21 cellular contexts compared by ENCODE assay signal in the genomic region with DNA sequence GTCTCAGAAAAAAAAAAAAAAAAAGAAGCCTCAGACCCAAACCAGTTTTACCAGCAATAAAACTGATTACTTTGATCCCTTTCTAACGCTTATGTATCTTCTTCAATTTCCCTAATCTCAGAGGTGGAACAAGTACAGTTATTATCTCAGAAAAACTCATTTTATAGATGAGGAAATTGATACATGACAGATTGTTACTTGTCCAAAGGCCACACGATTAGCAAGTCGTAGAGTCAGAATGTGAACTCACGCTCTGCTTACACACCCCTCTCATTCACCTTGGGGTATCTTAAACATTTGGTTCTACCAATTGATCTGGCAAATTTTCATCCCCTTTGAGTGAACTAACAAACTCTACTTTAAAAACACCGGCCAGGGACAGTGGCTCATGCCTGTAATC.
DNase-seq lines count a peak whose midpoint lies in the region; ATAC-seq and TF ChIP-seq lines count a peak whose summit lies in the region.
"Had no signal": no experiment of that assay in that cellular context is flagged by ENCODE, and none has a peak within 500 bp of the region (broad histone marks: within the 10 kb centered on the region; RNA-seq: fewer than 3 reads in every experiment).

No MANE protein-coding gene starts in this region.

- peak overlapping the region; percentile 76 for H2AK5ac ChIP-seq in mesenchymal stem cell (ENCODE audit: low read length, severe bottlenecking)

- CTCF ChIA-PET in PC-9 (lab: Charles Lee), result no interaction called here

- no peak overlapping the region for H3K14ac ChIP-seq in mesenchymal stem cell (ENCODE audit: low read length in 2 of 2)

- no peaks in the 10 kb centered on the region for H3K36me3 ChIP-seq in PC-9 (ENCODE audit: low read depth)
- no peaks in the 10 kb centered on the region for H3K36me3 ChIP-seq in colonic mucosa
- H3K36me3 ChIP-seq in mesenchymal stem cell (ENCODE audit: control insufficient read depth in 1 of 2, insufficient read depth in 2 of 2, low read depth in 1 of 2, low read length in 2 of 2), result peaks cover 0 to 12% of the 10 kb centered on the region in 2 experiments
- H3K36me3 ChIP-seq in upper lobe of left lung, result no peaks in the 10 kb centered on the region
- H3K36me3 ChIP-seq: thyroid gland had no signal

- H3K4ac ChIP-seq in mesenchymal stem cell (ENCODE audit: low read depth in 1 of 2, low read length in 2 of 2), result no peak overlapping the region

- no peak overlapping the region for H3K4me3 Mint-ChIP-seq in activated T-helper 1 cell treated with anti-CD3 and anti-CD28 coated beads, Interleukin-12 subunit alpha, Interleukin-12 subunit beta, Interleukin-2, Interleukin-4 antibody, amounts not matched to agents 30 ng/mL and 10 ng/mL and 1 ng/mL, durations not matched to agents 14 hours and 24 hours and 36 hours
- H3K4me3 Mint-ChIP-seq: activated CD4-positive, alpha-beta T cell treated with anti-CD3 and anti-CD28 coated beads, Interleukin-2, amount 10 ng/mL, durations not matched to agents 7 days and 5 days; CD4-positive, alpha-beta memory T cell; mesothelial cell of epicardium; natural killer cell treated with Interleukin-12 subunit alpha and Interleukin-12 subunit beta and Interleukin-15 and Interleukin-18, amount 100 ng/mL, for 72 hours had no signal

- H3K18ac ChIP-seq in mesenchymal stem cell (ENCODE audit: low read depth in 1 of 2, low read length in 2 of 2), result no peak overlapping the region

- H2BK120ac ChIP-seq in mesenchymal stem cell (ENCODE audit: low read depth, low read length), result no peak overlapping the region

- no peaks in the 10 kb centered on the region for H3K27me3 Mint-ChIP-seq in activated T-helper 1 cell treated with anti-CD3 and anti-CD28 coated beads, Interleukin-12 subunit alpha, Interleukin-12 subunit beta, Interleukin-2, Interleukin-4 antibody, amounts not matched to agents 30 ng/mL and 10 ng/mL and 1 ng/mL, durations not matched to agents 14 hours and 24 hours and 36 hours (ENCODE audit: insufficient read depth)
- H3K27me3 Mint-ChIP-seq: activated CD4-positive, alpha-beta T cell treated with anti-CD3 and anti-CD28 coated beads, Interleukin-2, amount 10 ng/mL, durations not matched to agents 7 days and 5 days; CD4-positive, alpha-beta memory T cell; natural killer cell treated with Interleukin-12 subunit alpha and Interleukin-12 subunit beta and Interleukin-15 and Interleukin-18, amount 100 ng/mL, for 72 hours had no signal

- no peak overlapping the region for H2BK15ac ChIP-seq in mesenchymal stem cell (ENCODE audit: low read depth, poor library complexity, severe bottlenecking)

- peaks cover 23% of the 10 kb centered on the region for H3K36me3 Mint-ChIP-seq in activated T-helper 1 cell treated with anti-CD3 and anti-CD28 coated beads, Interleukin-12 subunit alpha, Interleukin-12 subunit beta, Interleukin-2, Interleukin-4 antibody, amounts not matched to agents 30 ng/mL and 10 ng/mL and 1 ng/mL, durations not matched to agents 14 hours and 24 hours and 36 hours (ENCODE audit: low read depth)

- no peak overlapping the region for H4K91ac ChIP-seq in mesenchymal stem cell (ENCODE audit: low read length)

- no peak overlapping the region for H2BK5ac ChIP-seq in mesenchymal stem cell (ENCODE audit: low read depth, low read length, poor library complexity, severe bottlenecking)

- intact Hi-C loops in PC-9 (cut with micrococcal nuclease; ENCODE audit: unreplicated experiment) (no loop called here), colonic mucosa (cut with DNase I) (no loop called here)
- intact Hi-C loops in activated T-helper 1 cell treated with anti-CD3 and anti-CD28 coated beads, Interleukin-12 subunit alpha, Interleukin-12 subunit beta, Interleukin-2, Interleukin-4 antibody, amounts not matched to agents 30 ng/mL and 10 ng/mL and 1 ng/mL, durations not matched to agents 14 hours and 24 hours and 36 hours (cut with micrococcal nuclease), result loop anchor here (5.0 kb wide), 1 partner anchor 38 kb away; no protein-coding TSS in a partner anchor

- H3K9me2 ChIP-seq in PC-9 (ENCODE audit: insufficient read depth), result no peaks in the 10 kb centered on the region

- no TSS peak for BruUV-seq in PC-9 (replicated peaks; lab: Mats Ljungman, UMichigan)

- TF ChIP-seq POLR2A in upper lobe of left lung (IDR thresholded peaks at IDR 0.05), result no peak

- WGBS in mesenchymal stem cell, result 94% methylated on average over 4 of the region's 5 CpGs
- WGBS in upper lobe of left lung, 2 donors, result 92 to 94% methylated on average over 5 of the region's 5 CpGs

- H3K9ac ChIP-seq in colonic mucosa (ENCODE audit: low read depth in 2 of 2, low read length in 2 of 2) (no peak overlapping the region), mesenchymal stem cell (ENCODE audit: low read length) (no peak overlapping the region)
- H3K9ac ChIP-seq: GM23248 had no signal

- H3K9me3 ChIP-seq in PC-9 (ENCODE audit: insufficient read depth, low read depth) (no peaks in the 10 kb centered on the region), colonic mucosa (no peaks in the 10 kb centered on the region), mesenchymal stem cell (ENCODE audit: control insufficient read depth, low read length) (no peaks in the 10 kb centered on the region), upper lobe of left lung (no peaks in the 10 kb centered on the region)
- H3K9me3 ChIP-seq: MG63, thyroid gland had no signal

- H3F3A ChIP-seq in PC-9 (ENCODE audit: insufficient read depth, low read depth), result peaks cover 49% of the 10 kb centered on the region

- DNase-seq in PC-9 (no peak), colonic mucosa (no peak), mesenchymal stem cell (no peak), upper lobe of left lung (no peak), SIG-M5 (lab: John Stamatoyannopoulos, UW) (no peak)
- no peak for DNase-seq in activated T-helper 1 cell treated with anti-CD3 and anti-CD28 coated beads, Interleukin-12 subunit alpha, Interleukin-12 subunit beta, Interleukin-2, Interleukin-4 antibody, amounts not matched to agents 30 ng/mL and 10 ng/mL and 1 ng/mL, durations not matched to agents 14 hours and 24 hours and 36 hours (ENCODE audit: low spot score)
- DNase-seq: activated CD4-positive, alpha-beta T cell treated with anti-CD3 and anti-CD28 coated beads, Interleukin-2, amount 10 ng/mL, durations not matched to agents 7 days and 5 days; activated naive CD4-positive, alpha-beta T cell treated with anti-CD3 and anti-CD28 coated beads, Interleukin-2, amount 50 U/mL, for 16 hours; CD4-positive, alpha-beta memory T cell; dermis blood vessel endothelial cell; GM23248; KBM-7; MG63; NCI-H1436; right cardiac atrium; stimulated activated naive CD8-positive, alpha-beta T cell treated with anti-CD3 and anti-CD28 coated beads, Interleukin-15, Interleukin-2, amounts not matched to agents 100 U/mL and 50 U/mL, for 24 hours; T-helper 2 cell; thyroid gland had no signal

- H3K23ac ChIP-seq in mesenchymal stem cell (ENCODE audit: low read length in 2 of 2), result no peak overlapping the region

- POLR2A ChIA-PET in PC-9 (lab: Charles Lee; ENCODE audit: unreplicated experiment), result interaction anchor here (0.7 kb wide), 1 partner anchor 108 kb away, joined by 3 read pairs; no protein-coding TSS in a partner anchor

- no peaks in the 10 kb centered on the region for H4K20me1 ChIP-seq in PC-9 (ENCODE audit: insufficient read depth)

- no peak for TF ChIP-seq EP300 in upper lobe of left lung (IDR thresholded peaks at IDR 0.05)

- no peak overlapping the region for H2BK12ac ChIP-seq in mesenchymal stem cell (ENCODE audit: low read length in 2 of 2)

- no peaks in the 10 kb centered on the region for H3K27me3 ChIP-seq in PC-9 (ENCODE audit: insufficient read depth, low read depth)
- H3K27me3 ChIP-seq in colonic mucosa, result no peaks in the 10 kb centered on the region
- no peaks in the 10 kb centered on the region for H3K27me3 ChIP-seq in mesenchymal stem cell (ENCODE audit: control insufficient read depth in 1 of 2, insufficient read depth in 1 of 2, low read length in 2 of 2)
- H3K27me3 ChIP-seq in upper lobe of left lung, result no peaks in the 10 kb centered on the region
- H3K27me3 ChIP-seq: MG63, thyroid gland had no signal

- no peaks in the 10 kb centered on the region for H3K79me2 ChIP-seq in PC-9 (ENCODE audit: low read depth)

- H3K4me1 Mint-ChIP-seq in activated T-helper 1 cell treated with anti-CD3 and anti-CD28 coated beads, Interleukin-12 subunit alpha, Interleukin-12 subunit beta, Interleukin-2, Interleukin-4 antibody, amounts not matched to agents 30 ng/mL and 10 ng/mL and 1 ng/mL, durations not matched to agents 14 hours and 24 hours and 36 hours (ENCODE audit: low read depth), result peaks cover 27% of the 10 kb centered on the region

- peaks cover 20% of the 10 kb centered on the region for H3K79me1 ChIP-seq in mesenchymal stem cell (replicated peaks; ENCODE audit: low read length, poor library complexity, severe bottlenecking)

- H3K4me2 ChIP-seq in PC-9 (peak overlapping the region; percentile 69), mesenchymal stem cell (ENCODE audit: low read length, poor library complexity, severe bottlenecking) (no peak overlapping the region)

- TF ChIP-seq CTCF in PC-9 (conservative IDR thresholded peaks at IDR 0.05), result no peak
- no peak for TF ChIP-seq CTCF in colonic mucosa (IDR thresholded peaks at IDR 0.05)
- no peak for TF ChIP-seq CTCF in upper lobe of left lung (IDR thresholded peaks at IDR 0.05)

- no peak overlapping the region for H3K27ac Mint-ChIP-seq in activated T-helper 1 cell treated with anti-CD3 and anti-CD28 coated beads, Interleukin-12 subunit alpha, Interleukin-12 subunit beta, Interleukin-2, Interleukin-4 antibody, amounts not matched to agents 30 ng/mL and 10 ng/mL and 1 ng/mL, durations not matched to agents 14 hours and 24 hours and 36 hours
- H3K27ac Mint-ChIP-seq: activated CD4-positive, alpha-beta T cell treated with anti-CD3 and anti-CD28 coated beads, Interleukin-2, amount 10 ng/mL, durations not matched to agents 7 days and 5 days had no signal

- no peak overlapping the region for H2AFZ ChIP-seq in PC-9
- no peak overlapping the region for H2AFZ ChIP-seq in mesenchymal stem cell (ENCODE audit: low read depth, low read length)
- H2AFZ ChIP-seq: GM23248 had no signal

- H4K8ac ChIP-seq in mesenchymal stem cell (ENCODE audit: low read length), result no peak overlapping the region

- ATAC-seq in upper lobe of left lung (ENCODE audit: low FRiP score in 2 of 2) (no peak), GM21528 (IDR thresholded peaks at IDR 0.05; ENCODE audit: low FRiP score, unreplicated experiment) (no peak)
- ATAC-seq: natural killer cell treated with Interleukin-12 subunit alpha and Interleukin-12 subunit beta and Interleukin-15 and Interleukin-18, amount 100 ng/mL, for 72 hours; right cardiac atrium; stimulated activated naive CD8-positive, alpha-beta T cell treated with anti-CD3 and anti-CD28 coated beads, Interleukin-15, Interleukin-2, amounts not matched to agents 100 U/mL and 50 U/mL, for 24 hours had no signal

- H3K4me3 ChIP-seq in PC-9 (no peak overlapping the region), colonic mucosa (no peak overlapping the region), mesenchymal stem cell (ENCODE audit: insufficient read depth in 1 of 2, low read depth in 1 of 2, low read length in 2 of 2) (no peak overlapping the region), upper lobe of left lung (no peak overlapping the region)
- H3K4me3 ChIP-seq: GM23248, MG63, thyroid gland had no signal

- H3K4me1 ChIP-seq in PC-9 (replicated peaks; ENCODE audit: insufficient read depth), result peaks cover 59% of the 10 kb centered on the region
- H3K4me1 ChIP-seq in colonic mucosa, result peaks cover 12% of the 10 kb centered on the region
- peaks cover 9% of the 10 kb centered on the region for H3K4me1 ChIP-seq in mesenchymal stem cell (ENCODE audit: control insufficient read depth, insufficient read depth, low read depth, low read length)
- H3K4me1 ChIP-seq in upper lobe of left lung, result peaks cover 30 to 42% (median 37%) of the 10 kb centered on the region in 4 donors

- no peaks in the 10 kb centered on the region for H3K9me3 Mint-ChIP-seq in activated T-helper 1 cell treated with anti-CD3 and anti-CD28 coated beads, Interleukin-12 subunit alpha, Interleukin-12 subunit beta, Interleukin-2, Interleukin-4 antibody, amounts not matched to agents 30 ng/mL and 10 ng/mL and 1 ng/mL, durations not matched to agents 14 hours and 24 hours and 36 hours
- H3K9me3 Mint-ChIP-seq: CD4-positive, alpha-beta memory T cell; mesothelial cell of epicardium; natural killer cell treated with Interleukin-12 subunit alpha and Interleukin-12 subunit beta and Interleukin-15 and Interleukin-18, amount 100 ng/mL, for 72 hours had no signal

- H3K27ac ChIP-seq in PC-9 (peak overlapping the region; percentile 97), colonic mucosa (peak overlapping the region; percentile 80), mesenchymal stem cell (ENCODE audit: low read length, poor library complexity, severe bottlenecking) (no peak overlapping the region), upper lobe of left lung (peak overlapping the region in 3 of 4 donors; percentile 58 to 66 (median 58))
- H3K27ac ChIP-seq: GM23248, thyroid gland had no signal
